In genomic region chr9:128998462-128998861, GRCh38 we compare ENCODE assay signal across 17 cellular contexts. TPM values are rescaled to one million over a fixed set of nuclear protein-coding genes. Genes with fewer than 3 reads are reported as not detected.
DNase-seq lines count a peak whose midpoint lies in the region; ATAC-seq and TF ChIP-seq lines count a peak whose summit lies in the region.
"Had no signal": no experiment of that assay in that cellular context is flagged by ENCODE, and none has a peak within 500 bp of the region (broad histone marks: within the 10 kb centered on the region; RNA-seq: fewer than 3 reads in every experiment).

No MANE protein-coding gene starts in this region.

- H3K27me3 Mint-ChIP-seq in activated T-cell treated with anti-CD3 and anti-CD28 coated beads, Interleukin-2, amount 50 U/mL, for 24 hours = no peaks in the 10 kb centered on the region
- no peaks in the 10 kb centered on the region for H3K27me3 Mint-ChIP-seq in activated T-cell treated with anti-CD3 and anti-CD28 coated beads, Interleukin-2, amount 50 U/mL, for 72 hours (ENCODE audit: low read depth)
- H3K27me3 Mint-ChIP-seq: CD4-positive, alpha-beta memory T cell had no signal

- H3K36me3 Mint-ChIP-seq in activated T-cell treated with anti-CD3 and anti-CD28 coated beads, Interleukin-2, amount 50 U/mL, for 24 hours (ENCODE audit: low read depth) = peaks cover 98% of the 10 kb centered on the region
- peaks cover 14 to 44% of the 10 kb centered on the region in 2 donors for H3K36me3 Mint-ChIP-seq in activated T-cell treated with anti-CD3 and anti-CD28 coated beads, Interleukin-2, amount 50 U/mL, for 72 hours (ENCODE audit: insufficient read depth in 2 of 2)

- ATAC-seq in activated T-cell treated with anti-CD3 and anti-CD28 coated beads, Interleukin-2, amount 50 U/mL, for 72 hours (replicated peaks in 1 of 2) = no peak
- ATAC-seq in GM19463 (IDR thresholded peaks at IDR 0.05; ENCODE audit: unreplicated experiment) (no peak), GM18867 (IDR thresholded peaks at IDR 0.05; ENCODE audit: unreplicated experiment) (no peak)

- no peak for DNase-seq in activated T-cell treated with anti-CD3 and anti-CD28 coated beads, Interleukin-2, amount 50 U/mL, for 24 hours
- no peak for DNase-seq in activated T-cell treated with anti-CD3 and anti-CD28 coated beads, Interleukin-2, amount 50 U/mL, for 72 hours
- DNase-seq in RWPE1 (ENCODE audit: low spot score) (no peak), epithelial cell of esophagus (ENCODE audit: low read depth) (peak; percentile 70), medulla oblongata (ENCODE audit: extremely low spot score) (peak; percentile 28), NCI-H2107 treated with DMSO at 0.1 percent for 48 hours (lab: John Stamatoyannopoulos, UW; ENCODE audit: unreplicated experiment) (no peak)
- DNase-seq: 8988T; Calu3; CD4-positive, alpha-beta memory T cell; DMS79 treated with DMSO at 0.1 percent for 48 hours; GF-D8; GM23248 had no signal

- H3K9me3 Mint-ChIP-seq in activated T-cell treated with anti-CD3 and anti-CD28 coated beads, Interleukin-2, amount 50 U/mL, for 24 hours = no peaks in the 10 kb centered on the region
- H3K9me3 Mint-ChIP-seq in activated T-cell treated with anti-CD3 and anti-CD28 coated beads, Interleukin-2, amount 50 U/mL, for 72 hours = no peaks in the 10 kb centered on the region
- H3K9me3 Mint-ChIP-seq: CD14-positive monocyte; CD4-positive, alpha-beta memory T cell had no signal

- CTCF ChIA-PET in RWPE1 (lab: Yijun Ruan, JAX) = interaction anchor here (0.5 to 0.7 kb wide), 2 partner anchors 69 to 109 kb away, joined by 3 to 4 read pairs; no protein-coding TSS in a partner anchor

- peak overlapping the region; percentile 17 for H3K27ac Mint-ChIP-seq in activated T-cell treated with anti-CD3 and anti-CD28 coated beads, Interleukin-2, amount 50 U/mL, for 24 hours
- H3K27ac Mint-ChIP-seq in activated T-cell treated with anti-CD3 and anti-CD28 coated beads, Interleukin-2, amount 50 U/mL, for 72 hours = no peak overlapping the region
- H3K27ac Mint-ChIP-seq: CD4-positive, alpha-beta memory T cell had no signal

- H3K4me3 Mint-ChIP-seq in activated T-cell treated with anti-CD3 and anti-CD28 coated beads, Interleukin-2, amount 50 U/mL, for 24 hours = no peak overlapping the region
- H3K4me3 Mint-ChIP-seq in activated T-cell treated with anti-CD3 and anti-CD28 coated beads, Interleukin-2, amount 50 U/mL, for 72 hours = no peak overlapping the region
- H3K4me3 Mint-ChIP-seq: CD14-positive monocyte; CD4-positive, alpha-beta memory T cell had no signal

- no peak overlapping the region for H3K4me3 ChIP-seq in epithelial cell of esophagus (ENCODE audit: low read length)
- H3K4me3 ChIP-seq: BLaER1, GM23248, HAP-1 had no signal

- H3K27ac ChIP-seq in RWPE1 = peak overlapping the region; percentile 40
- H3K27ac ChIP-seq: BLaER1, GM23248 had no signal

- peaks cover 23% of the 10 kb centered on the region for H3K4me1 Mint-ChIP-seq in activated T-cell treated with anti-CD3 and anti-CD28 coated beads, Interleukin-2, amount 50 U/mL, for 24 hours (ENCODE audit: low read depth)
- H3K4me1 Mint-ChIP-seq in activated T-cell treated with anti-CD3 and anti-CD28 coated beads, Interleukin-2, amount 50 U/mL, for 72 hours (ENCODE audit: low read depth) = no peaks in the 10 kb centered on the region
- H3K4me1 Mint-ChIP-seq: CD14-positive monocyte had no signal

- TF ChIP-seq CTCF in RWPE1 (conservative IDR thresholded peaks at IDR 0.05; ENCODE audit: low read depth) (no peak), epithelial cell of esophagus (IDR thresholded peaks at IDR 0.05; ENCODE audit: insufficient read depth, low read depth, low read length, missing control alignments) (peak; percentile 9)

- POLR2A ChIA-PET in RWPE1 (lab: Yijun Ruan, JAX; ENCODE audit: low non-redundant PET) = no interaction called here

RNA-seq across cellular contexts. Expression of gene SH3GLB2, which starts 29.7 kb away (rescaled TPM):
- total RNA-seq in activated T-cell treated with anti-CD3 and anti-CD28 coated beads, Interleukin-2, amount 50 U/mL, for 72 hours = 10 to 100 TPM; 41.3 to 41.8 TPM

RNA-seq across cellular contexts. Expression of gene MIGA2, which starts 38.0 kb away (rescaled TPM):
- 10 to 100 TPM; 38.5 to 41.5 TPM for total RNA-seq in activated T-cell treated with anti-CD3 and anti-CD28 coated beads, Interleukin-2, amount 50 U/mL, for 72 hours

RNA-seq across cellular contexts. Expression of gene NUP188, which starts 51.0 kb away (rescaled TPM):
- 10 to 100 TPM; 90.0 to 98.0 TPM for total RNA-seq in activated T-cell treated with anti-CD3 and anti-CD28 coated beads, Interleukin-2, amount 50 U/mL, for 72 hours

RNA-seq across cellular contexts. Expression of gene DOLK, which starts 51.1 kb away (rescaled TPM):
- total RNA-seq in activated T-cell treated with anti-CD3 and anti-CD28 coated beads, Interleukin-2, amount 50 U/mL, for 72 hours = 1 to 10 TPM; 6.8 to 6.9 TPM

Comparison
In these comparisons a context has a peak if more than half of its experiments do, and no peak if none do; other contexts are left out.
1. DNase-seq: peak in epithelial cell of esophagus (single experiment) and medulla oblongata (single experiment); none in activated T-cell treated with anti-CD3 and anti-CD28 coated beads, Interleukin-2, amount 50 U/mL, for 24 hours (single experiment), activated T-cell treated with anti-CD3 and anti-CD28 coated beads, Interleukin-2, amount 50 U/mL, for 72 hours (0 of 2), RWPE1 (single experiment) and NCI-H2107 treated with DMSO at 0.1 percent for 48 hours (single experiment).